Comparison of ENCODE assay signal across 16 cellular contexts in the genomic region with DNA sequence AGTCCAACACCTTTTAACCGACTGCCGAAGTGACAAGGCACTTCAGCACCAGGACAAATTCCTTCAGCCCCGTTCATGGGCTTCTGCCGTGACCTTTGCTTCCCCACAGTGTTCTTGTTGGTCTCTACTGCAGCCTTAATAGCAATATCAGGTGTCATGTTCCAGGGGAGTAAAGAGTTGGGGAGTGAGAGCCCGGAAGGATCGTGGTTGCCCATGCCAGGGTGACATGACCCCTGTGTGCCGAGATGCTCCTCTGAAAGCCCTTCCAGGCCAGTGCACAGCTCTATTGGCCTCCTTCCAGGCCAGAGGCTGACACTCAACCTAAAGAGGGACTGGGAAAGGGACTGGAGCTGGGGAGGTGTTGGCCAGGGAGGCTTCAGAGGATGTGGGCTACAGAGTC.
"Had no signal": no experiment of that assay in that cellular context is flagged by ENCODE, and none has a peak within 500 bp of the region (broad histone marks: within the 10 kb centered on the region; RNA-seq: fewer than 3 reads in every experiment).

No MANE protein-coding gene starts in this region.

- H3K4me3 ChIP-seq: colonic mucosa, lower lobe of right lung, neural progenitor cell, ovary, right lobe of liver, tibial artery, upper lobe of left lung, uterus had no signal

- H3K27me3 ChIP-seq: colonic mucosa, foreskin keratinocyte, neural progenitor cell, ovary, right lobe of liver, tibial artery, upper lobe of left lung, uterus had no signal

- H3K27ac ChIP-seq: colonic mucosa, foreskin keratinocyte, lower lobe of right lung, neural progenitor cell, ovary, right lobe of liver, tibial artery, upper lobe of left lung, uterus had no signal

- H3K4me1 ChIP-seq: colonic mucosa, foreskin keratinocyte, lower lobe of right lung, right lobe of liver, tibial artery, upper lobe of left lung, uterus had no signal

- H3K36me3 ChIP-seq: colonic mucosa, lower lobe of right lung, neural progenitor cell, ovary, right lobe of liver, tibial artery, upper lobe of left lung, uterus had no signal

- ATAC-seq: foreskin keratinocyte; left lobe of liver; lower lobe of right lung; natural killer cell; right lobe of liver; stimulated activated memory B cell treated with anti-CD40 and anti-IgM and Interleukin-4, amounts not matched to agents 10 μg/mL and 1 μg/mL and 100 μg/mL, for 72 hours had no signal

- H3K9me3 ChIP-seq: colonic mucosa, lower lobe of right lung, ovary, right lobe of liver, tibial artery, upper lobe of left lung, uterus had no signal

- DNase-seq: colonic mucosa; dermis blood vessel endothelial cell; foreskin keratinocyte; hippocampal formation; lower lobe of right lung; natural killer cell; nucleus accumbens; ovary; right lobe of liver; stimulated activated CD4-positive, alpha-beta T cell treated with anti-CD3 and anti-CD28 coated beads, Interleukin-4, amount 100 ng/mL, for 1 hour; tibial artery; upper lobe of left lung; uterus had no signal
